8 cellular contexts compared by ENCODE assay signal in the genomic region with DNA sequence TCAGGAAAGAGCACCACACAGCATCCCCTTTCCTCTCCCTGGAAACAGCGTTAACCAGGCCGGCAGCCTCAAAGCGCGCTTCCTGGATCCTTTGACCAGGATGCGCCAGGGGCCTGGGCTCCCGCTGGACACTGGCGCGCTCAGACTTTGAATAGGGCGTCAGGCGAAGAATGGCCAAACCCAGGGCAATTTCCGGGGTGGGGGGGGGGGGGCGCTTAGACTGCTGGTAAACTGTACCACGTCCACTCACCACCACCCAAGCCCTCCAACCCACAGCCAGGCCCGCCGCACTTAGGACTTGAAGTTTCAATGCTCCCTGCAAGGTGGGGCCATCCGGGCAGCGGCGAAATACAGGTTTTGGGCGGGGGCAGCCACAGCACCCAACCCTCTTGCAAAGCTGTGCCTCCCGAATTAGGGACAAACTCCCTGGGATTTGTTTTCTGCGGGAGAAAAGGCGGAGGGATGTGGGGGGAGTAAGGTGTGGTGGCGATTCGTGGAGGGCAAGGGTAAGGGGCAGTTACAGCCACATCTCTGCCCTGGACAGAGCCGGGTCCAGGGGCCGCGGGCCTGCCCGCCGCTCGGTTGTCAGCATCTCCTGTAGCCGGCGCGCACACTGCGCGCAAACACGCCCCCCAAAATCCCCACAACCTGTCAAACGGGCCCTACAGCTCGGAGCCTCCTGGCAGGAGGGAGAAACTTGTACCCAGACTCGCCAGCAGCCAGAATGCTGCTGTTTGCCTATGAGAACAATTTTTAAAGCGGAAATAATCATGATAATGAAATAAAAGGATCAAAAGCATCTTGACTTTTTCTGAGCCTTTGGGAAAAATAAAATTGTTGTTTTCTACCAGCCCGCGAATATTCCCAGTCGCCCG. TPM values are rescaled to one million over a fixed set of nuclear protein-coding genes. Genes with fewer than 3 reads are reported as not detected.
DNase-seq lines count a peak whose midpoint lies in the region; ATAC-seq and TF ChIP-seq lines count a peak whose summit lies in the region.

No MANE protein-coding gene starts in this region.

- H3K27ac ChIP-seq in HEK293 (ENCODE audit: extremely low read depth, low read depth, low read length) (no peak overlapping the region), mammary epithelial cell (ENCODE audit: insufficient read depth, low read depth, low read length) (no peak overlapping the region)
- no peak overlapping the region for H3K27ac ChIP-seq in naive thymus-derived CD4-positive, alpha-beta T cell (ENCODE audit: low read depth, low read length)

- 10% methylated on average over 9 of the region's 44 CpGs for WGBS in mammary epithelial cell (ENCODE audit: low coverage, missing lambda C conversion rate)

- H3K79me2 ChIP-seq in mammary epithelial cell (ENCODE audit: insufficient read depth, low read length) = no peaks in the 10 kb centered on the region

- no peak overlapping the region for H3K9ac ChIP-seq in mammary epithelial cell (ENCODE audit: insufficient read depth, low read length)

- CTCF ChIA-PET in HEK293 (lab: Yijun Ruan, JAX) (interaction anchor here (1.2 to 2.1 kb wide), 2 partner anchors 14 to 95 kb away, joined by 3 to 7 read pairs; no protein-coding TSS in a partner anchor), mammary epithelial cell (lab: Charles Lee; ENCODE audit: low non-redundant PET) (no interaction called here)
- CTCF ChIA-PET in naive thymus-derived CD4-positive, alpha-beta T cell (lab: Charles Lee) = no interaction called here

- POLR2A ChIA-PET in HEK293 (lab: Yijun Ruan, JAX) = interaction anchor here (1.2 kb wide), 1 partner anchor 293 kb away, joined by 3 read pairs; no protein-coding TSS in a partner anchor
- POLR2A ChIA-PET in naive thymus-derived CD4-positive, alpha-beta T cell (lab: Charles Lee) = no interaction called here

- in situ Hi-C loops in mammary epithelial cell (cut with MboI; ENCODE audit: low sequenced_read_pairs in 2 of 2) = no loop called here

- peak; percentile 9 for DNase-seq in AG08396 (ENCODE audit: low spot score)
- no peak for DNase-seq in mammary epithelial cell
- DNase-seq in naive thymus-derived CD4-positive, alpha-beta T cell = no peak

- H3K4me3 Mint-ChIP-seq in naive thymus-derived CD4-positive, alpha-beta T cell = peak overlapping the region in 9 of 10 donors; percentile 33 to 91 (median 61)

- H3K4me3 ChIP-seq in HEK293 (ENCODE audit: low read depth, low read length) = peak overlapping the region; percentile 53
- peak overlapping the region in 1 of 3 experiments; percentile 51 for H3K4me3 ChIP-seq in mammary epithelial cell (replicated peaks in 1 of 3; ENCODE audit: insufficient read depth in 1 of 3, low read depth in 2 of 3, low read length in 3 of 3)
- H3K4me3 ChIP-seq in naive thymus-derived CD4-positive, alpha-beta T cell (ENCODE audit: low read length) = no peak overlapping the region

- peaks cover 52 to 74% (median 53%) of the 10 kb centered on the region in 5 donors for H3K27me3 Mint-ChIP-seq in naive thymus-derived CD4-positive, alpha-beta T cell

- H3K36me3 Mint-ChIP-seq in naive thymus-derived CD4-positive, alpha-beta T cell = peaks cover 0 to 3% (median 0%) of the 10 kb centered on the region in 5 donors

- dilution Hi-C loops in mammary epithelial cell (cut with HindIII; ENCODE audit: low sequenced_read_pairs) = no loop called here

- ATAC-seq in naive thymus-derived CD4-positive, alpha-beta T cell = no peak
- ATAC-seq in HG03025 (IDR thresholded peaks at IDR 0.05; ENCODE audit: low FRiP score, unreplicated experiment) (no peak), GM19452 (IDR thresholded peaks at IDR 0.05; ENCODE audit: unreplicated experiment) (no peak), HG03565 (IDR thresholded peaks at IDR 0.05; ENCODE audit: unreplicated experiment) (no peak), GM18868 (IDR thresholded peaks at IDR 0.05; ENCODE audit: unreplicated experiment) (no peak)

- no TSS peak for BruUV-seq in mammary epithelial cell (replicated peaks; lab: Mats Ljungman, UMichigan)

- H3K9me3 ChIP-seq in HEK293 (ENCODE audit: control insufficient read depth, insufficient read depth, low read depth, low read length) = no peaks in the 10 kb centered on the region
- no peaks in the 10 kb centered on the region for H3K9me3 ChIP-seq in mammary epithelial cell (replicated peaks; ENCODE audit: insufficient read depth, low read length)
- no peaks in the 10 kb centered on the region for H3K9me3 ChIP-seq in naive thymus-derived CD4-positive, alpha-beta T cell (ENCODE audit: control insufficient read depth in 2 of 3, low read length in 3 of 3)

- TF ChIP-seq CTCF in HEK293 (tag by site-specific recombination; IDR thresholded peaks at IDR 0.05) = no peak
- no peak for TF ChIP-seq CTCF in mammary epithelial cell (conservative IDR thresholded peaks at IDR 0.05 in 1 of 2, IDR thresholded peaks at IDR 0.05 in 1 of 2; ENCODE audit: extremely low read depth in 1 of 2, insufficient read depth in 1 of 2, low read depth in 1 of 2, low read length in 2 of 2)

- H3K36me3 ChIP-seq in HEK293 (ENCODE audit: control insufficient read depth in 2 of 2, insufficient read depth in 1 of 2, low read length in 2 of 2) (no peaks in the 10 kb centered on the region), mammary epithelial cell (ENCODE audit: insufficient read depth, low read length) (no peaks in the 10 kb centered on the region)
- H3K36me3 ChIP-seq in naive thymus-derived CD4-positive, alpha-beta T cell (ENCODE audit: control insufficient read depth in 2 of 3, insufficient read depth in 3 of 3, low read length in 3 of 3) = no peaks in the 10 kb centered on the region

- H3K4me2 ChIP-seq in mammary epithelial cell (ENCODE audit: insufficient read depth, low read depth, low read length) = peak overlapping the region; percentile 98

- no peaks in the 10 kb centered on the region for H4K20me1 ChIP-seq in mammary epithelial cell (ENCODE audit: insufficient read depth, low read length)

- H3K27me3 ChIP-seq in mammary epithelial cell (ENCODE audit: insufficient read depth, low read length) = peaks cover 48% of the 10 kb centered on the region
- H3K27me3 ChIP-seq in naive thymus-derived CD4-positive, alpha-beta T cell (ENCODE audit: control insufficient read depth in 2 of 2, insufficient read depth in 2 of 2, low read length in 2 of 2) = peaks cover 0 to 16% of the 10 kb centered on the region in 2 donors

- no peak overlapping the region for H3K27ac Mint-ChIP-seq in naive thymus-derived CD4-positive, alpha-beta T cell

- H2AFZ ChIP-seq in mammary epithelial cell (ENCODE audit: low read depth, low read length) = peak overlapping the region; percentile 78

- intact Hi-C loops in mammary epithelial cell (cut with micrococcal nuclease) = no loop called here
- intact Hi-C loops in naive thymus-derived CD4-positive, alpha-beta T cell (cut with micrococcal nuclease) = no loop called here

- H3K4me1 ChIP-seq in HEK293 (ENCODE audit: control insufficient read depth, insufficient read depth, low read length) = no peaks in the 10 kb centered on the region
- no peaks in the 10 kb centered on the region for H3K4me1 ChIP-seq in mammary epithelial cell (ENCODE audit: insufficient read depth, low read length)
- peaks cover 0 to 4% of the 10 kb centered on the region in 2 donors for H3K4me1 ChIP-seq in naive thymus-derived CD4-positive, alpha-beta T cell (ENCODE audit: control insufficient read depth in 2 of 2, insufficient read depth in 2 of 2, low read length in 2 of 2)

- peaks cover 0 to 7% (median 0%) of the 10 kb centered on the region in 11 donors for H3K9me3 Mint-ChIP-seq in naive thymus-derived CD4-positive, alpha-beta T cell

- H3K4me1 Mint-ChIP-seq in naive thymus-derived CD4-positive, alpha-beta T cell = peaks cover 4 to 13% (median 6%) of the 10 kb centered on the region in 7 donors

TF ChIP-seq in HEK293, 187 proteins besides CTCF, POLR2A, EP300 and RAD21 (continues in another document):
- TF ChIP-seq ZBTB20 (tag by site-specific recombination; IDR thresholded peaks at IDR 0.05) (no peak), ZNF311 (tag by site-specific recombination; IDR thresholded peaks at IDR 0.05; ENCODE audit: borderline replicate concordance) (no peak), ZNF629 (tag by site-specific recombination; IDR thresholded peaks at IDR 0.05) (no peak), ZNF610 (tag by site-specific recombination; IDR thresholded peaks at IDR 0.05; ENCODE audit: borderline replicate concordance) (no peak), ZNF426 (tag by site-specific recombination; IDR thresholded peaks at IDR 0.05) (no peak), ZNF510 (tag by site-specific recombination; IDR thresholded peaks at IDR 0.05; ENCODE audit: insufficient replicate concordance) (no peak)
- TF ChIP-seq, protein P1, sequence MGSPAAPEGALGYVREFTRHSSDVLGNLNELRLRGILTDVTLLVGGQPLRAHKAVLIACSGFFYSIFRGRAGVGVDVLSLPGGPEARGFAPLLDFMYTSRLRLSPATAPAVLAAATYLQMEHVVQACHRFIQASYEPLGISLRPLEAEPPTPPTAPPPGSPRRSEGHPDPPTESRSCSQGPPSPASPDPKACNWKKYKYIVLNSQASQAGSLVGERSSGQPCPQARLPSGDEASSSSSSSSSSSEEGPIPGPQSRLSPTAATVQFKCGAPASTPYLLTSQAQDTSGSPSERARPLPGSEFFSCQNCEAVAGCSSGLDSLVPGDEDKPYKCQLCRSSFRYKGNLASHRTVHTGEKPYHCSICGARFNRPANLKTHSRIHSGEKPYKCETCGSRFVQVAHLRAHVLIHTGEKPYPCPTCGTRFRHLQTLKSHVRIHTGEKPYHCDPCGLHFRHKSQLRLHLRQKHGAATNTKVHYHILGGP (tag by site-specific recombination; IDR thresholded peaks at IDR 0.05) = no peak
- TF ChIP-seq, protein P2, sequence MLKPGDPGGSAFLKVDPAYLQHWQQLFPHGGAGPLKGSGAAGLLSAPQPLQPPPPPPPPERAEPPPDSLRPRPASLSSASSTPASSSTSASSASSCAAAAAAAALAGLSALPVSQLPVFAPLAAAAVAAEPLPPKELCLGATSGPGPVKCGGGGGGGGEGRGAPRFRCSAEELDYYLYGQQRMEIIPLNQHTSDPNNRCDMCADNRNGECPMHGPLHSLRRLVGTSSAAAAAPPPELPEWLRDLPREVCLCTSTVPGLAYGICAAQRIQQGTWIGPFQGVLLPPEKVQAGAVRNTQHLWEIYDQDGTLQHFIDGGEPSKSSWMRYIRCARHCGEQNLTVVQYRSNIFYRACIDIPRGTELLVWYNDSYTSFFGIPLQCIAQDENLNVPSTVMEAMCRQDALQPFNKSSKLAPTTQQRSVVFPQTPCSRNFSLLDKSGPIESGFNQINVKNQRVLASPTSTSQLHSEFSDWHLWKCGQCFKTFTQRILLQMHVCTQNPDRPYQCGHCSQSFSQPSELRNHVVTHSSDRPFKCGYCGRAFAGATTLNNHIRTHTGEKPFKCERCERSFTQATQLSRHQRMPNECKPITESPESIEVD (tag by site-specific recombination; IDR thresholded peaks at IDR 0.05) = no peak

RNA-seq across cellular contexts. Expression of a gene that starts 1.0 kb away (rescaled TPM):
- under 1 TPM; 0.17 to 0.38 TPM for total RNA-seq in mammary epithelial cell
- 0.05 TPM for polyA plus RNA-seq in mammary epithelial cell
- not detected for polyA minus RNA-seq in mammary epithelial cell
- total RNA-seq in naive thymus-derived CD4-positive, alpha-beta T cell = 1 to 10 TPM in 2 of 5 experiments, under 1 TPM in 2, not detected in 1; 0.24 to 9.4 (median 0.77) TPM
- not detected for polyA plus RNA-seq in naive thymus-derived CD4-positive, alpha-beta T cell

RNA-seq across cellular contexts. Expression of a gene that starts 50.3 kb away (rescaled TPM):
- not detected for total RNA-seq in mammary epithelial cell
- polyA plus RNA-seq in mammary epithelial cell = not detected
- not detected for polyA minus RNA-seq in mammary epithelial cell
- total RNA-seq in naive thymus-derived CD4-positive, alpha-beta T cell = not detected
- not detected for polyA plus RNA-seq in naive thymus-derived CD4-positive, alpha-beta T cell
